Comparison of ENCODE assay signal across 2 cellular contexts in genomic region chr5:41339339-41339738, GRCh38.
TF ChIP-seq lines count a peak whose summit lies in the region.

No MANE protein-coding gene starts in this region.

TF ChIP-seq in GM12878, 131 proteins besides CTCF, POLR2A, EP300 and RAD21:
- TF ChIP-seq MTA3 (IDR thresholded peaks at IDR 0.05; ENCODE audit: borderline replicate concordance, low read length) (no peak), MYB (IDR thresholded peaks at IDR 0.05; ENCODE audit: borderline replicate concordance, low read depth, low read length) (no peak), TCF7 (IDR thresholded peaks at IDR 0.05; ENCODE audit: borderline replicate concordance) (no peak), LARP7 (IDR thresholded peaks at IDR 0.05) (no peak), CUX1 (IDR thresholded peaks at IDR 0.05; ENCODE audit: insufficient replicate concordance, low read depth, low read length) (no peak), RBBP5 (conservative IDR thresholded peaks at IDR 0.05) (no peak), MLLT1 (IDR thresholded peaks at IDR 0.05) (no peak), ZNF274 (IDR thresholded peaks at IDR 0.05; ENCODE audit: insufficient read depth, insufficient read length) (no peak), ELK1 (IDR thresholded peaks at IDR 0.05; ENCODE audit: low read depth, low read length) (no peak), DPF2 (IDR thresholded peaks at IDR 0.05) (no peak), SPI1 (IDR thresholded peaks at IDR 0.05; ENCODE audit: borderline replicate concordance, insufficient read depth, low read depth, low read length) (no peak)
TF ChIP-seq in GM12878: peak in this region for 0.

TF ChIP-seq in neural cell, 6 proteins besides CTCF, POLR2A, EP300 and RAD21:
- TF ChIP-seq POLR2AphosphoS5 (IDR thresholded peaks at IDR 0.05) = peak; percentile 30
- TF ChIP-seq REST (IDR thresholded peaks at IDR 0.05; ENCODE audit: borderline replicate concordance) = no peak
